Comparison of ENCODE assay signal across 1 cellular context in genomic region chr7:157292258-157292657, GRCh38.
TF ChIP-seq lines count a peak whose summit lies in the region.

No MANE protein-coding gene starts in this region.

TF ChIP-seq in WTC11, 78 proteins besides CTCF, POLR2A, EP300 and RAD21 (continued from another document):
- TF ChIP-seq FOXP4 (CRISPR knock-in tag; IDR thresholded peaks at IDR 0.05) (no peak), ZBTB21 (CRISPR knock-in tag; IDR thresholded peaks at IDR 0.05; ENCODE audit: borderline replicate concordance) (no peak), RELA (CRISPR knock-in tag; IDR thresholded peaks at IDR 0.05; ENCODE audit: borderline replicate concordance) (no peak), SMAD4 (CRISPR knock-in tag; IDR thresholded peaks at IDR 0.05) (no peak)
- TF ChIP-seq, protein P1, sequence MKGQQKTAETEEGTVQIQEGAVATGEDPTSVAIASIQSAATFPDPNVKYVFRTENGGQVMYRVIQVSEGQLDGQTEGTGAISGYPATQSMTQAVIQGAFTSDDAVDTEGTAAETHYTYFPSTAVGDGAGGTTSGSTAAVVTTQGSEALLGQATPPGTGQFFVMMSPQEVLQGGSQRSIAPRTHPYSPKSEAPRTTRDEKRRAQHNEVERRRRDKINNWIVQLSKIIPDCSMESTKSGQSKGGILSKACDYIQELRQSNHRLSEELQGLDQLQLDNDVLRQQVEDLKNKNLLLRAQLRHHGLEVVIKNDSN (CRISPR knock-in tag; IDR thresholded peaks at IDR 0.05): no peak
- TF ChIP-seq, protein P2, sequence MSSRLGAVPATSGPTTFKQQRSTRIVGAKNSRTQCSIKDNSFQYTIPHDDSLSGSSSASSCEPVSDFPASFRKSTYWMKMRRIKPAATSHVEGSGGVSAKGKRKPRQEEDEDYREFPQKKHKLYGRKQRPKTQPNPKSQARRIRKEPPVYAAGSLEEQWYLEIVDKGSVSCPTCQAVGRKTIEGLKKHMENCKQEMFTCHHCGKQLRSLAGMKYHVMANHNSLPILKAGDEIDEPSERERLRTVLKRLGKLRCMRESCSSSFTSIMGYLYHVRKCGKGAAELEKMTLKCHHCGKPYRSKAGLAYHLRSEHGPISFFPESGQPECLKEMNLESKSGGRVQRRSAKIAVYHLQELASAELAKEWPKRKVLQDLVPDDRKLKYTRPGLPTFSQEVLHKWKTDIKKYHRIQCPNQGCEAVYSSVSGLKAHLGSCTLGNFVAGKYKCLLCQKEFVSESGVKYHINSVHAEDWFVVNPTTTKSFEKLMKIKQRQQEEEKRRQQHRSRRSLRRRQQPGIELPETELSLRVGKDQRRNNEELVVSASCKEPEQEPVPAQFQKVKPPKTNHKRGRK (CRISPR knock-in tag; IDR thresholded peaks at IDR 0.05; ENCODE audit: borderline replicate concordance): no peak
